ENCODE assay signal across 30 cellular contexts in the genomic region with DNA sequence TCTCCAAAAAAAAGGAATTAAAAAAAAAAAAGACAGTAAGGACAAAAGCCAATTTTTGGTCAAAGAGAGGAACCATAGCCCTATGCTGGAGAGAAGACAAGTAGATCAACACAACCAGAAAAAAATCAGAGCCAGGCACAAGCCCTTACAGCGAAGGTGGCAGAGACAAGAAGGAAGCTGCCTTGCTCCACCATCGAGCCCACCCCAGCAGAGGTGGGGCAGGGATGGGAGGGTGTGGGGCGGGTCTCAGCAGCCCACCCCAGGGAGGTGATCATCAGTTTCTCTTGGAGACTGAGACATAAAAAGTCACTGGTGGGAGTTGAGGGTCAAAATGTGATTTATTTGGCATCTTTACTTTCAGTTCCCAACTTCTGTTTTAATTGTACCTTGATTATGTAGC.
"Had no signal": no experiment of that assay in that cellular context is flagged by ENCODE, and none has a peak within 500 bp of the region (broad histone marks: within the 10 kb centered on the region; RNA-seq: fewer than 3 reads in every experiment).

No MANE protein-coding gene starts in this region.

- ATAC-seq: activated CD4-positive, alpha-beta T cell treated with anti-CD3 and anti-CD28 coated beads for 36 hours; activated CD8-positive, alpha-beta memory T cell treated with anti-CD3 and anti-CD28 coated beads, Interleukin-2, amount 10 ng/mL, durations not matched to agents 7 days and 5 days; activated CD8-positive, alpha-beta T cell treated with anti-CD3 and anti-CD28 coated beads, Interleukin-2, amount 10 ng/mL, durations not matched to agents 7 days and 5 days; activated naive CD8-positive, alpha-beta T cell treated with anti-CD3 and anti-CD28 coated beads, Interleukin-2, amount 50 U/mL, for 24 hours; body of pancreas; gastroesophageal sphincter had no signal

- H3K36me3 ChIP-seq: adrenal gland, cardiac muscle cell, colonic mucosa, gastroesophageal sphincter, heart right ventricle had no signal

- H3K4me3 ChIP-seq: adrenal gland, body of pancreas, cardiac muscle cell, colonic mucosa, gastroesophageal sphincter, heart right ventricle had no signal

- H3K4me3 Mint-ChIP-seq: activated CD4-positive, alpha-beta memory T cell treated with anti-CD3 and anti-CD28 coated beads for 36 hours; activated CD4-positive, alpha-beta T cell treated with anti-CD3 and anti-CD28 coated beads for 36 hours; activated CD4-positive, alpha-beta T cell treated with anti-CD3 and anti-CD28 coated beads, Interleukin-2, amount 10 ng/mL, durations not matched to agents 24 days and 14 days; activated CD8-positive, alpha-beta memory T cell treated with anti-CD3 and anti-CD28 coated beads, Interleukin-2, amount 10 ng/mL, durations not matched to agents 7 days and 5 days; activated CD8-positive, alpha-beta T cell treated with anti-CD3 and anti-CD28 coated beads, Interleukin-2, amount 10 ng/mL, durations not matched to agents 7 days and 5 days; activated naive CD4-positive, alpha-beta T cell treated with anti-CD3 and anti-CD28 coated beads for 36 hours; activated naive CD4-positive, alpha-beta T cell treated with anti-CD3 and anti-CD28 coated beads, Interleukin-2, amount 50 U/mL, for 24 hours; activated naive CD8-positive, alpha-beta T cell treated with anti-CD3 and anti-CD28 coated beads for 36 hours; activated naive CD8-positive, alpha-beta T cell treated with anti-CD3 and anti-CD28 coated beads, Interleukin-2, amount 50 U/mL, for 24 hours; activated T-helper 1 cell treated with anti-CD3 and anti-CD28 coated beads, Interleukin-12 subunit alpha, Interleukin-12 subunit beta, Interleukin-2, Interleukin-4 antibody, amounts not matched to agents 30 ng/mL and 10 ng/mL and 1 ng/mL, durations not matched to agents 14 hours and 24 hours and 36 hours had no signal

- H3K36me3 Mint-ChIP-seq: activated CD4-positive, alpha-beta memory T cell treated with anti-CD3 and anti-CD28 coated beads for 36 hours; activated CD8-positive, alpha-beta memory T cell treated with anti-CD3 and anti-CD28 coated beads, Interleukin-2, amount 10 ng/mL, durations not matched to agents 7 days and 5 days; activated naive CD4-positive, alpha-beta T cell treated with anti-CD3 and anti-CD28 coated beads, Interleukin-2, amount 50 U/mL, for 24 hours had no signal

- H3K27me3 Mint-ChIP-seq: activated CD4-positive, alpha-beta memory T cell treated with anti-CD3 and anti-CD28 coated beads for 36 hours; activated CD4-positive, alpha-beta T cell treated with anti-CD3 and anti-CD28 coated beads for 36 hours; activated CD4-positive, alpha-beta T cell treated with anti-CD3 and anti-CD28 coated beads, Interleukin-2, amount 10 ng/mL, durations not matched to agents 24 days and 14 days; activated CD8-positive, alpha-beta memory T cell treated with anti-CD3 and anti-CD28 coated beads, Interleukin-2, amount 10 ng/mL, durations not matched to agents 7 days and 5 days; activated naive CD4-positive, alpha-beta T cell treated with anti-CD3 and anti-CD28 coated beads, Interleukin-2, amount 50 U/mL, for 24 hours; activated naive CD8-positive, alpha-beta T cell treated with anti-CD3 and anti-CD28 coated beads for 36 hours; activated naive CD8-positive, alpha-beta T cell treated with anti-CD3 and anti-CD28 coated beads, Interleukin-2, amount 50 U/mL, for 24 hours had no signal

- H3K9me3 Mint-ChIP-seq: activated CD4-positive, alpha-beta memory T cell treated with anti-CD3 and anti-CD28 coated beads for 36 hours; activated naive CD4-positive, alpha-beta T cell treated with anti-CD3 and anti-CD28 coated beads for 36 hours; activated naive CD4-positive, alpha-beta T cell treated with anti-CD3 and anti-CD28 coated beads, Interleukin-2, amount 50 U/mL, for 24 hours; activated naive CD8-positive, alpha-beta T cell treated with anti-CD3 and anti-CD28 coated beads for 36 hours; activated T-helper 1 cell treated with anti-CD3 and anti-CD28 coated beads, Interleukin-12 subunit alpha, Interleukin-12 subunit beta, Interleukin-2, Interleukin-4 antibody, amounts not matched to agents 30 ng/mL and 10 ng/mL and 1 ng/mL, durations not matched to agents 14 hours and 24 hours and 36 hours; activated T-helper 2 cell treated with anti-CD3 and anti-CD28 coated beads, Interferon-gamma antibody, Interleukin-2, Interleukin-4, amounts not matched to agents 10 μg/mL and 5 μg/mL and 100 μg/mL, durations not matched to agents 14 hours and 24 hours and 36 hours had no signal

- DNase-seq: activated CD4-positive, alpha-beta memory T cell treated with anti-CD3 and anti-CD28 coated beads for 36 hours; activated CD4-positive, alpha-beta T cell treated with anti-CD3 and anti-CD28 coated beads for 36 hours; activated CD4-positive, alpha-beta T cell treated with anti-CD3 and anti-CD28 coated beads, Interleukin-2, amount 10 ng/mL, durations not matched to agents 24 days and 14 days; activated CD4-positive, CD25-positive, alpha-beta regulatory T cell; activated CD4-positive, CD25-positive, alpha-beta regulatory T cell treated with anti-CD3 and anti-CD28 coated beads, Interleukin-2, amount 50 U/mL, for 72 hours; activated CD8-positive, alpha-beta memory T cell treated with anti-CD3 and anti-CD28 coated beads, Interleukin-2, amount 10 ng/mL, durations not matched to agents 7 days and 5 days; activated CD8-positive, alpha-beta memory T cell treated with anti-CD3 and anti-CD28 coated beads, Interleukin-2, amount 50 U/mL, for 4 hours; activated CD8-positive, alpha-beta T cell treated with anti-CD3 and anti-CD28 coated beads, Interleukin-2, amount 10 ng/mL, durations not matched to agents 7 days and 5 days; activated effector memory CD4-positive, alpha-beta T cell treated with anti-CD3 and anti-CD28 coated beads, Interleukin-2, amount 50 U/mL, for 16 hours; activated naive CD4-positive, alpha-beta T cell treated with anti-CD3 and anti-CD28 coated beads for 36 hours; activated naive CD8-positive, alpha-beta T cell treated with anti-CD3 and anti-CD28 coated beads for 36 hours; activated naive CD8-positive, alpha-beta T cell treated with anti-CD3 and anti-CD28 coated beads, Interleukin-2, amount 50 U/mL, for 24 hours; activated T-cell treated with anti-CD3 and anti-CD28 coated beads, Interleukin-2, amount 50 U/mL, for 1 hour; activated T-cell treated with anti-CD3 and anti-CD28 coated beads, Interleukin-2, amount 50 U/mL, for 48 hours; adrenal gland; amygdala; aorta; body of pancreas; central memory CD4-positive, alpha-beta T cell; cerebellar nuclear complex; effector CD8-positive, alpha-beta T cell; foreskin melanocyte; heart right ventricle; T-helper 2 cell had no signal

- H3K27ac Mint-ChIP-seq: activated CD4-positive, alpha-beta memory T cell treated with anti-CD3 and anti-CD28 coated beads for 36 hours; activated CD4-positive, alpha-beta T cell treated with anti-CD3 and anti-CD28 coated beads for 36 hours; activated CD4-positive, alpha-beta T cell treated with anti-CD3 and anti-CD28 coated beads, Interleukin-2, amount 10 ng/mL, durations not matched to agents 24 days and 14 days; activated CD8-positive, alpha-beta memory T cell treated with anti-CD3 and anti-CD28 coated beads, Interleukin-2, amount 10 ng/mL, durations not matched to agents 7 days and 5 days; activated CD8-positive, alpha-beta T cell treated with anti-CD3 and anti-CD28 coated beads, Interleukin-2, amount 10 ng/mL, durations not matched to agents 7 days and 5 days; activated naive CD4-positive, alpha-beta T cell treated with anti-CD3 and anti-CD28 coated beads, Interleukin-2, amount 50 U/mL, for 24 hours; activated naive CD8-positive, alpha-beta T cell treated with anti-CD3 and anti-CD28 coated beads for 36 hours; activated naive CD8-positive, alpha-beta T cell treated with anti-CD3 and anti-CD28 coated beads, Interleukin-2, amount 50 U/mL, for 24 hours; activated T-helper 1 cell treated with anti-CD3 and anti-CD28 coated beads, Interleukin-12 subunit alpha, Interleukin-12 subunit beta, Interleukin-2, Interleukin-4 antibody, amounts not matched to agents 30 ng/mL and 10 ng/mL and 1 ng/mL, durations not matched to agents 14 hours and 24 hours and 36 hours; activated T-helper 2 cell treated with anti-CD3 and anti-CD28 coated beads, Interferon-gamma antibody, Interleukin-2, Interleukin-4, amounts not matched to agents 10 μg/mL and 5 μg/mL and 100 μg/mL, durations not matched to agents 14 hours and 24 hours and 36 hours had no signal

- H3K27ac ChIP-seq: adrenal gland, body of pancreas, cardiac muscle cell, colonic mucosa, gastroesophageal sphincter had no signal

- H3K27me3 ChIP-seq: adrenal gland, body of pancreas, cardiac muscle cell, colonic mucosa, gastroesophageal sphincter, heart right ventricle had no signal

- H3K4me1 ChIP-seq: adrenal gland, colonic mucosa had no signal

- H3K9me3 ChIP-seq: adrenal gland, body of pancreas, colonic mucosa, gastroesophageal sphincter, heart right ventricle had no signal
